In genomic region chr6:169807219-169807618, GRCh38 we compare ENCODE assay signal across 14 cellular contexts.
"Had no signal": no experiment of that assay in that cellular context is flagged by ENCODE, and none has a peak within 500 bp of the region (broad histone marks: within the 10 kb centered on the region; RNA-seq: fewer than 3 reads in every experiment).

No MANE protein-coding gene starts in this region.

- H3K27ac Mint-ChIP-seq: activated naive CD4-positive, alpha-beta T cell treated with anti-CD3 and anti-CD28 coated beads, Interleukin-2, amount 10 ng/mL, durations not matched to agents 7 days and 5 days; activated T-helper 2 cell treated with anti-CD3 and anti-CD28 coated beads, Interferon-gamma antibody, Interleukin-2, Interleukin-4, amounts not matched to agents 10 μg/mL and 5 μg/mL and 100 μg/mL, durations not matched to agents 14 hours and 24 hours and 36 hours had no signal

- H3K4me1 ChIP-seq: testis, upper lobe of right lung had no signal

- H3K9me3 ChIP-seq: testis, upper lobe of right lung had no signal

- ATAC-seq: esophagus mucosa, left colon, sciatic nerve, upper lobe of right lung had no signal

- H3K4me3 ChIP-seq: dorsolateral prefrontal cortex, lung, testis, upper lobe of right lung had no signal

- H3K27ac ChIP-seq: dorsolateral prefrontal cortex, testis, upper lobe of right lung had no signal

- H3K27me3 ChIP-seq: testis, upper lobe of right lung had no signal

- H3K9me3 Mint-ChIP-seq: activated T-helper 2 cell treated with anti-CD3 and anti-CD28 coated beads, Interferon-gamma antibody, Interleukin-2, Interleukin-4, amounts not matched to agents 10 μg/mL and 5 μg/mL and 100 μg/mL, durations not matched to agents 14 hours and 24 hours and 36 hours; brain had no signal

- DNase-seq: activated naive CD4-positive, alpha-beta T cell treated with anti-CD3 and anti-CD28 coated beads, Interleukin-2, amount 10 ng/mL, durations not matched to agents 7 days and 5 days; amygdala; left colon; midbrain; occipital lobe; stimulated activated naive CD4-positive, alpha-beta T cell treated with Interleukin-2 at 50 U/mL for 16 hours; upper lobe of right lung had no signal

- H3K36me3 Mint-ChIP-seq: activated naive CD4-positive, alpha-beta T cell treated with anti-CD3 and anti-CD28 coated beads, Interleukin-2, amount 10 ng/mL, durations not matched to agents 7 days and 5 days; brain had no signal

- H3K36me3 ChIP-seq: upper lobe of right lung had no signal

- H3K4me3 Mint-ChIP-seq: activated naive CD4-positive, alpha-beta T cell treated with anti-CD3 and anti-CD28 coated beads, Interleukin-2, amount 10 ng/mL, durations not matched to agents 7 days and 5 days; brain had no signal
